In the genomic region with DNA sequence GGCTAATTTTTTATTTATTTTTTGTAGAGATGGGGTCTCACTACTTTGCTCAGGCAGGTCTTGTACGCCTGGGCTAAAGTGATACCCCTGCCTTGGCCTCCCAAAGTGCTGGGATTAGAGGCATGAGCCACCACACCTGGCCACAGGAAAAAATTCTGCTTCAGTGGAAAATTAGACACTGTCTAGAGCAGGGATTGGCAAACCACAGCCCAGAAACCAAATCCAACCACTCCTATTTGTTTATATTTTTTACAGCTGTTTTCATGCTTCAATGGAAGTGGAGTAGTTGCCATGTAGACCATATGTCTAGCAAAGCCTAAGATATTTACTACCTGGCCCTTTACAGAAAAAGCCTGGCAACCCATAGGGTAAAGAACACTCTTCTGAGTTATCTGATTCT, we compare ENCODE assay signal across 20 cellular contexts.
"Had no signal": no experiment of that assay in that cellular context is flagged by ENCODE, and none has a peak within 500 bp of the region (broad histone marks: within the 10 kb centered on the region; RNA-seq: fewer than 3 reads in every experiment).

No MANE protein-coding gene starts in this region.

- H3K27ac ChIP-seq: ascending aorta, breast epithelium, lower lobe of right lung, right atrium auricular region, skin epidermis, thyroid gland, WERI-Rb-1 had no signal

- H3K27me3 ChIP-seq: ascending aorta, breast epithelium, right atrium auricular region, thyroid gland had no signal

- H3K9me3 Mint-ChIP-seq: activated naive CD4-positive, alpha-beta T cell treated with anti-CD3 and anti-CD28 coated beads for 36 hours; activated T-helper 2 cell treated with anti-CD3 and anti-CD28 coated beads, Interferon-gamma antibody, Interleukin-2, Interleukin-4, amounts not matched to agents 10 μg/mL and 5 μg/mL and 100 μg/mL, durations not matched to agents 14 hours and 24 hours and 36 hours; effector memory CD8-positive, alpha-beta T cell had no signal

- H3K27ac Mint-ChIP-seq: activated naive CD4-positive, alpha-beta T cell treated with anti-CD3 and anti-CD28 coated beads for 36 hours; activated T-helper 2 cell treated with anti-CD3 and anti-CD28 coated beads, Interferon-gamma antibody, Interleukin-2, Interleukin-4, amounts not matched to agents 10 μg/mL and 5 μg/mL and 100 μg/mL, durations not matched to agents 14 hours and 24 hours and 36 hours; effector memory CD8-positive, alpha-beta T cell; nephron progenitor cell; stimulated activated naive B cell treated with anti-CD40 and anti-IgM and Interleukin-4, amounts not matched to agents 10 μg/mL and 1 μg/mL and 100 μg/mL, for 72 hours had no signal

- H3K9me3 ChIP-seq: ascending aorta, lower lobe of right lung, thyroid gland had no signal

- H3K4me3 Mint-ChIP-seq: activated naive CD4-positive, alpha-beta T cell treated with anti-CD3 and anti-CD28 coated beads for 36 hours; effector memory CD8-positive, alpha-beta T cell; nephron progenitor cell; stimulated activated naive B cell treated with anti-CD40 and anti-IgM and Interleukin-4, amounts not matched to agents 10 μg/mL and 1 μg/mL and 100 μg/mL, for 72 hours had no signal

- DNase-seq: activated CD4-positive, alpha-beta T cell treated with anti-CD3 and anti-CD28 coated beads, Interleukin-2, amount 50 U/mL, for 48 hours; activated naive CD4-positive, alpha-beta T cell treated with anti-CD3 and anti-CD28 coated beads for 36 hours; cerebellar nuclear complex; dermis blood vessel endothelial cell; effector memory CD8-positive, alpha-beta T cell; foreskin melanocyte; left cardiac atrium; lower lobe of right lung; nephron progenitor cell; occipital lobe; stimulated activated CD4-positive, alpha-beta T cell treated with anti-CD3 and anti-CD28 coated beads, Interleukin-15, amount 100 ng/mL, for 24 hours; stimulated activated CD4-positive, alpha-beta T cell treated with anti-CD3 and anti-CD28 coated beads, Interleukin-4, amount 100 ng/mL, for 1 hour; stimulated activated naive B cell treated with anti-CD40 and anti-IgM and Interleukin-4, amounts not matched to agents 10 μg/mL and 1 μg/mL and 100 μg/mL, for 72 hours; thyroid gland; WERI-Rb-1 had no signal

- ATAC-seq: effector memory CD8-positive, alpha-beta T cell; left cardiac atrium; lower lobe of right lung; stimulated activated naive B cell treated with anti-CD40 and anti-IgM and Interleukin-4, amounts not matched to agents 10 μg/mL and 1 μg/mL and 100 μg/mL, for 72 hours had no signal

- H3K4me1 Mint-ChIP-seq: nephron progenitor cell had no signal
